9 cellular contexts compared by ENCODE assay signal in genomic region chr3:171183042-171183441, GRCh38.
A peak's percentile ranks its signal among the peaks of the same experiment; 100 is the strongest.
DNase-seq lines count a peak whose midpoint lies in the region; ATAC-seq and TF ChIP-seq lines count a peak whose summit lies in the region.
"Had no signal": no experiment of that assay in that cellular context is flagged by ENCODE, and none has a peak within 500 bp of the region (broad histone marks: within the 10 kb centered on the region; RNA-seq: fewer than 3 reads in every experiment).

No MANE protein-coding gene starts in this region.

- H4K20me1 ChIP-seq in mammary epithelial cell (ENCODE audit: insufficient read depth, low read length): no peaks in the 10 kb centered on the region

- H3K9ac ChIP-seq in mammary epithelial cell (ENCODE audit: insufficient read depth, low read length): no peak overlapping the region

- H3K36me3 ChIP-seq in WERI-Rb-1: no peaks in the 10 kb centered on the region
- H3K36me3 ChIP-seq in mammary epithelial cell (ENCODE audit: insufficient read depth, low read length): no peaks in the 10 kb centered on the region

- peak; percentile 59 for TF ChIP-seq CTCF in HFFc6 (IDR thresholded peaks at IDR 0.05)
- peak; percentile 52 for TF ChIP-seq CTCF in WERI-Rb-1 (IDR thresholded peaks at IDR 0.05; ENCODE audit: low read depth, low read length)
- peak in 1 of 2 donors; percentile 32 for TF ChIP-seq CTCF in mammary epithelial cell (conservative IDR thresholded peaks at IDR 0.05 in 1 of 2, IDR thresholded peaks at IDR 0.05 in 1 of 2; ENCODE audit: extremely low read depth in 1 of 2, insufficient read depth in 1 of 2, low read depth in 1 of 2, low read length in 2 of 2)

- no peak overlapping the region for H3K4me2 ChIP-seq in mammary epithelial cell (ENCODE audit: insufficient read depth, low read depth, low read length)

- no peaks in the 10 kb centered on the region for H3K27me3 Mint-ChIP-seq in HFFc6 (ENCODE audit: insufficient read depth)

- intact Hi-C loops in mammary epithelial cell (cut with micrococcal nuclease): loop anchor here (1.0 to 10.0 kb wide), 2 partner anchors 133 to 652 kb away; no protein-coding TSS in a partner anchor

- ATAC-seq in GM21619 (IDR thresholded peaks at IDR 0.05; ENCODE audit: unreplicated experiment) (no peak), HG02981 (IDR thresholded peaks at IDR 0.05; ENCODE audit: unreplicated experiment) (no peak)

- no peak overlapping the region for H3K4me3 ChIP-seq in WERI-Rb-1 (ENCODE audit: low read depth, low read length)
- H3K4me3 ChIP-seq in mammary epithelial cell (replicated peaks in 1 of 3; ENCODE audit: insufficient read depth in 1 of 3, low read depth in 2 of 3, low read length in 3 of 3): no peak overlapping the region

- no TSS peak for BruUV-seq in mammary epithelial cell (replicated peaks; lab: Mats Ljungman, UMichigan)

- H3K4me1 ChIP-seq in mammary epithelial cell (ENCODE audit: insufficient read depth, low read length): peaks cover 4% of the 10 kb centered on the region

- H3K79me2 ChIP-seq in mammary epithelial cell (ENCODE audit: insufficient read depth, low read length): no peaks in the 10 kb centered on the region

- in situ Hi-C loops in G401 (cut with HindIII; ENCODE audit: low sequenced_read_pairs): no loop called here
- in situ Hi-C loops in mammary epithelial cell (cut with MboI; ENCODE audit: low sequenced_read_pairs in 2 of 2): loop anchor here (10.0 kb wide), 2 partner anchors 282 to 382 kb away; partner anchors contain the start of gene TNIK (in 1 of the 2)

- WGBS in mammary epithelial cell (ENCODE audit: low coverage, missing lambda C conversion rate): 90% methylated on average over 4 of the region's 4 CpGs

- no peaks in the 10 kb centered on the region for H3K9me3 Mint-ChIP-seq in HFFc6

- CTCF ChIA-PET in mammary epithelial cell (lab: Charles Lee; ENCODE audit: low non-redundant PET): no interaction called here

- no peak overlapping the region for H2AFZ ChIP-seq in mammary epithelial cell (ENCODE audit: low read depth, low read length)

- H3K4me3 Mint-ChIP-seq in HFFc6: no peak overlapping the region

- H3K9me3 ChIP-seq in WERI-Rb-1 (ENCODE audit: severe bottlenecking) (no peaks in the 10 kb centered on the region), mammary epithelial cell (replicated peaks; ENCODE audit: insufficient read depth, low read length) (no peaks in the 10 kb centered on the region)

- H3K4me1 Mint-ChIP-seq in HFFc6 (ENCODE audit: low read depth): peaks cover 45% of the 10 kb centered on the region

- dilution Hi-C loops in mammary epithelial cell (cut with HindIII; ENCODE audit: low sequenced_read_pairs): no loop called here

- peak; percentile 66 for DNase-seq in A172 (ENCODE audit: low spot score)
- DNase-seq in HFFc6: no peak
- DNase-seq in WERI-Rb-1: peak; percentile 51
- DNase-seq in iris pigment epithelial cell (ENCODE audit: low read depth): peak; percentile 46
- DNase-seq in G401 (ENCODE audit: low spot score): no peak
- no peak for DNase-seq in mammary epithelial cell
- DNase-seq: cortex of kidney had no signal

- H3K27me3 ChIP-seq in WERI-Rb-1 (ENCODE audit: insufficient read depth, low read depth, severe bottlenecking) (no peaks in the 10 kb centered on the region), mammary epithelial cell (ENCODE audit: insufficient read depth, low read length) (no peaks in the 10 kb centered on the region)

- no peak overlapping the region for H3K27ac Mint-ChIP-seq in HFFc6

- no peak overlapping the region for H3K27ac ChIP-seq in WERI-Rb-1
- H3K27ac ChIP-seq in mammary epithelial cell (ENCODE audit: insufficient read depth, low read depth, low read length): no peak overlapping the region

- H3K36me3 Mint-ChIP-seq in HFFc6 (ENCODE audit: low read depth): peaks cover 8% of the 10 kb centered on the region; the same call in 1 of the 2 replicates

Comparison
In these comparisons a context has a peak if more than half of its experiments do, and no peak if none do; other contexts are left out.
1. DNase-seq: peak in A172 (single experiment), WERI-Rb-1 (single experiment) and iris pigment epithelial cell (single experiment); none in HFFc6 (single experiment), G401 (single experiment) and mammary epithelial cell (single experiment).